In the genomic region with DNA sequence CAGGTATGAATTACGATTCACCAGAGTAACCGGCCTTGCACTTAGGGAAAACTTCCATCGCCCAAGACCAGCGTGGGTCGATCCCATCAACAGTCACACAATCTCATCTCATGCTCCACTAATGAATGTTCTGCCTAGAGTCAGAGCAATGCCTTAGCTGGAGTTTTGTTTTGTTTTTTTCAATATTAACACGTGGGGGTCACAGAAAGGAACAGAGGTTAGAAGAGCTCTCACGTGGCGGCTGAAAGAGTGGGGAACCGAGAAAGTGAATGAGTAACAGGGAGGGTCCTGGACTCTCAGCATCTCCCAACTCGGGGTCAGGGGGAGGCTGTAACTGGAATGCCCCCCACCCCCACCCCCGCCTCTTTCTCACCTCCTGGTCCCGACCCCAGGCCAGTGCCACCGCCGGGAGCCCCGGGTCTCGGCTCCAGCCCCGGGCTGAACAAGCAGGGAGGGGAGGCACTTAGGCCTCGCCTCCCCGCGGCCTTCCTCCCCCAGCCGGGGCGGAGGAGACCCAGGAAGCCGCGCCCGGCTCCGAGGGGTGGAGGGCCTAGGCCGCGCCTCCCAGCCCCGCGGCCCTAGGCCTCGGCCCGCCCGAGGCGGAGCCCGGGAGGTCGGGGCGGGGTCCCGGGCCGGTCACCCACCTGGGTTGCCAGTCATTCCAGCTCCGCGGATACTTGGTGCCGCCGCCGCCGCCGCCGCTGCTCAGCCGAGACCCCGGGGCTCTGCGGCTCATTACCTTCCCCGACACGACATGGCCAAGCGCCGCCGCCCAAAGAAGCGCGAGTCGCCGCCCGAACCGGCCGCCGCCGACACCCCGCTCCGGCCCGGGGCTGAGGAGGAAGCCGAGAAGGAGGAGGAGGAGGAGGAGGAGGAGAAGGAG, we compare ENCODE assay signal across 8 cellular contexts. TPM values are rescaled to one million over a fixed set of nuclear protein-coding genes. Genes with fewer than 3 reads are reported as not detected.
DNase-seq lines count a peak whose midpoint lies in the region; ATAC-seq, FAIRE-seq and TF ChIP-seq lines count a peak whose summit lies in the region.
"Not testable (repeated sequence)": the region's sequence is repeated elsewhere in the genome, so short reads cannot be mapped to it uniquely, and the experiment has no call there.

No MANE protein-coding gene starts in this region.

- intact Hi-C loops in spleen (cut with DNase I; ENCODE audit: low total_unique reads) = loop anchor here (10.0 kb wide), 1 partner anchor 121 kb away; the partner anchor contains the start of gene ARL6IP1

- under 1% methylated on average over 28 of the region's 68 CpGs for WGBS in A549 (ENCODE audit: missing lambda C conversion rate)
- WGBS in spleen, 5 donors = 0 to 1% (median 0%) methylated on average over 24 to 68 of the region's 68 CpGs

- TF ChIP-seq EP300 in A549 (IDR thresholded peaks at IDR 0.05) = not testable (repeated sequence)

- not testable (repeated sequence) for TF ChIP-seq POLR2A in A549 (IDR thresholded peaks at IDR 0.05; ENCODE audit: low read length); spleen (IDR thresholded peaks at IDR 0.05)

- not testable (repeated sequence) for TF ChIP-seq CTCF in A549 (IDR thresholded peaks at IDR 0.05); choroid plexus epithelial cell (conservative IDR thresholded peaks at IDR 0.05; ENCODE audit: low read depth, low read length); kidney epithelial cell (IDR thresholded peaks at IDR 0.05; ENCODE audit: insufficient read depth, low read length, poor library complexity, severe bottlenecking); spleen (IDR thresholded peaks at IDR 0.05 in 8 of 11, conservative IDR thresholded peaks at IDR 0.05 in 3 of 11)

- ATAC-seq in A549 = peak; percentile 66 to 87
- peak; percentile 54 for ATAC-seq in GM19023 (IDR thresholded peaks at IDR 0.05; ENCODE audit: unreplicated experiment)
- ATAC-seq in HG03064 (IDR thresholded peaks at IDR 0.05; ENCODE audit: low read depth, unreplicated experiment) = peak; percentile 46

- peak overlapping the region; percentile 98 for H3K4me2 ChIP-seq in A549

- POLR2A ChIA-PET in A549 (lab: Yijun Ruan, JAX) = interaction anchor here (0.6 to 1.9 kb wide), 4 partner anchors 11 to 135 kb away, joined by 3 to 4 read pairs (median 3); partner anchors contain the start of genes ARL6IP1 and RPS15A
- POLR2A ChIA-PET in activated CD4-positive, alpha-beta T cell treated with anti-CD3 and anti-CD28 coated beads, Interleukin-2, amount 10 ng/mL, durations not matched to agents 7 days and 5 days (lab: Charles Lee) = not testable (repeated sequence)

- CTCF ChIA-PET in A549 (lab: Yijun Ruan, JAX) = interaction anchor here (0.8 kb wide), 1 partner anchor 19 kb away, joined by 3 read pairs; no protein-coding TSS in a partner anchor
- CTCF ChIA-PET in activated CD4-positive, alpha-beta T cell treated with anti-CD3 and anti-CD28 coated beads, Interleukin-2, amount 10 ng/mL, durations not matched to agents 7 days and 5 days (lab: Charles Lee) = not testable (repeated sequence)

- TF ChIP-seq RAD21 in A549 (conservative IDR thresholded peaks at IDR 0.05 in 1 of 2, IDR thresholded peaks at IDR 0.05 in 1 of 2) = not testable (repeated sequence)

- DNase-seq in A549 (ENCODE audit: low read depth in 1 of 2, low spot score in 1 of 2) = peak in 1 of 2 experiments; percentile 63
- peak; percentile 7 for DNase-seq in NCI-H526 treated with DMSO at 0.1 percent for 48 hours (lab: John Stamatoyannopoulos, UW)
- DNase-seq in activated CD4-positive, alpha-beta T cell treated with anti-CD3 and anti-CD28 coated beads, Interleukin-2, amount 10 ng/mL, durations not matched to agents 7 days and 5 days = peak; percentile 77
- DNase-seq in choroid plexus epithelial cell (ENCODE audit: low read depth) = peak; percentile 39
- DNase-seq in kidney epithelial cell (ENCODE audit: low read depth) = not testable (repeated sequence)
- peak; percentile 93 for DNase-seq in spleen

- H3K27ac Mint-ChIP-seq in activated CD4-positive, alpha-beta T cell treated with anti-CD3 and anti-CD28 coated beads, Interleukin-2, amount 10 ng/mL, durations not matched to agents 7 days and 5 days = peak overlapping the region; percentile 96

- peak overlapping the region; percentile 82 to 98 for H3K27ac ChIP-seq in A549
- peak overlapping the region; percentile 84 to 98 (median 96) for H3K27ac ChIP-seq in spleen

- H3K9me3 ChIP-seq in A549, spleen: not testable (repeated sequence)

- not testable (repeated sequence) for H3K36me3 ChIP-seq in kidney epithelial cell (ENCODE audit: control insufficient read depth, insufficient read depth, low read length); spleen

- not testable (repeated sequence) for H3K27me3 Mint-ChIP-seq in activated CD4-positive, alpha-beta T cell treated with anti-CD3 and anti-CD28 coated beads, Interleukin-2, amount 10 ng/mL, durations not matched to agents 7 days and 5 days

- H3K9me3 Mint-ChIP-seq in activated CD4-positive, alpha-beta T cell treated with anti-CD3 and anti-CD28 coated beads, Interleukin-2, amount 10 ng/mL, durations not matched to agents 7 days and 5 days = not testable (repeated sequence)

- H3K4me3 ChIP-seq in A549 (peak overlapping the region; percentile 68), choroid plexus epithelial cell (ENCODE audit: low read depth, low read length) (peak overlapping the region; percentile 69), kidney epithelial cell (ENCODE audit: low read depth, low read length) (peak overlapping the region; percentile 74), spleen (peak overlapping the region; percentile 69 to 90 (median 78))

- not testable (repeated sequence) for H3K4me1 ChIP-seq in A549
- peaks cover 14 to 57% (median 36%) of the 10 kb centered on the region in 6 donors for H3K4me1 ChIP-seq in spleen

- FAIRE-seq in A549 (lab: Jason Lieb, UNC) = not testable (repeated sequence)

- H3K27me3 ChIP-seq in kidney epithelial cell (ENCODE audit: control insufficient read depth, insufficient read depth, low read length); spleen (replicated peaks in 1 of 7): not testable (repeated sequence)

- peak overlapping the region; percentile 91 for H3K4me3 Mint-ChIP-seq in activated CD4-positive, alpha-beta T cell treated with anti-CD3 and anti-CD28 coated beads, Interleukin-2, amount 10 ng/mL, durations not matched to agents 7 days and 5 days

- H3K4me1 Mint-ChIP-seq in activated CD4-positive, alpha-beta T cell treated with anti-CD3 and anti-CD28 coated beads, Interleukin-2, amount 10 ng/mL, durations not matched to agents 7 days and 5 days = peaks cover 27% of the 10 kb centered on the region

- not testable (repeated sequence) for H3K36me3 Mint-ChIP-seq in activated CD4-positive, alpha-beta T cell treated with anti-CD3 and anti-CD28 coated beads, Interleukin-2, amount 10 ng/mL, durations not matched to agents 7 days and 5 days (ENCODE audit: low read depth)

TF ChIP-seq in A549, 52 proteins besides CTCF, POLR2A, EP300 and RAD21 (continues in another document):
- 0 out of 2 replicates have a peak, but pooled peaks have one; percentile 29 for TF ChIP-seq REST (IDR thresholded peaks at IDR 0.05)

RNA-seq across cellular contexts. Expression of gene SMG1, which starts 0.7 kb away (rescaled TPM):
- polyA plus RNA-seq in A549 (2011; rRNA removed) (59.4 and 63.8 TPM in 2 replicates), A549 (2017; fragmentation: RNase III; extraction: RNeasy Plus Mini Kit Qiagen cat#74134 plus additional on column Dnase treatment) (14.4 to 18.3 TPM (median 15.7 TPM) in 3 replicates), spleen (10 to 100 TPM in 1 of 3 donors, 1 to 10 TPM in 2; 8.4 to 11.5 (median 8.6) TPM)
- polyA plus RNA-seq in A549 (2012; cell fraction: cytosol; rRNA removed) = 10.1 and 11.0 TPM in 2 replicates
- 10.1 and 16.0 TPM in 2 replicates for polyA plus RNA-seq in A549 (2012; cell fraction: nucleus; rRNA removed)
- 144 and 180 TPM in 2 replicates for polyA minus RNA-seq in A549 (2011; rRNA and poly(A)+ RNA removed)
- total RNA-seq in activated CD4-positive, alpha-beta T cell treated with anti-CD3 and anti-CD28 coated beads, Interleukin-2, amount 10 ng/mL, durations not matched to agents 7 days and 5 days = 100 to 1,000 TPM; 128 to 137 TPM
- total RNA-seq in kidney epithelial cell (51.5 and 69.6 TPM in 2 replicates), spleen (100 to 1,000 TPM; 104 to 154 (median 117) TPM)

RNA-seq across cellular contexts. Expression of gene TMC7, which starts 58.2 kb away (rescaled TPM):
- polyA plus RNA-seq in A549 (2011; rRNA removed) = 9.4 and 15.0 TPM in 2 replicates
- polyA plus RNA-seq in A549 (2012; cell fraction: cytosol; rRNA removed) = 2.9 and 4.3 TPM in 2 replicates
- polyA plus RNA-seq in A549 (2012; cell fraction: nucleus; rRNA removed) = 3.4 and 6.4 TPM in 2 replicates
- 5.4 to 7.5 TPM (median 7.0 TPM) in 3 replicates for polyA plus RNA-seq in A549 (2017; fragmentation: RNase III; extraction: RNeasy Plus Mini Kit Qiagen cat#74134 plus additional on column Dnase treatment)
- 12.5 and 14.3 TPM in 2 replicates for polyA minus RNA-seq in A549 (2011; rRNA and poly(A)+ RNA removed)
- total RNA-seq in activated CD4-positive, alpha-beta T cell treated with anti-CD3 and anti-CD28 coated beads, Interleukin-2, amount 10 ng/mL, durations not matched to agents 7 days and 5 days = not detected
- total RNA-seq in kidney epithelial cell = 0.75 and 1.6 TPM in 2 replicates
- total RNA-seq in spleen = under 1 TPM; 0.23 to 0.60 (median 0.37) TPM
- polyA plus RNA-seq in spleen = under 1 TPM; 0.15 to 0.38 (median 0.20) TPM
